In the genomic region with DNA sequence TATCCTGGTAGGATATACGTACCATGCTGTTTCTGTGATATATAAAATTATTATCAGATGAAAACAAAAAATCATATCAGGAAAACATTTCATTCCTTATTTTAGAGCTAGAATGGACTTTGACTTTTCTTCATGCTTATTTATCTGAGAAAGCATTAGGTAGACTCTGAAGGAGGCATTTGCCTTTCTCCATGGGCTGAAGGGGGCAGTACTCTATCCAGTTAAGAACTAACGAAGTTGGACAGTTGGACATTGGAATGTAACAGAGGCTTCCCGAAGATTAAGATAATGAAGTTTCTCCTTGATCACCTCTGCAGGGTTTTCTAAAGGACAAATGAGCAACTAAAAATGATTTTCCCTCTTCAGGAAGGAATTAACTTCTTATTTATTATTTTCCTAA, we compare ENCODE assay signal across 17 cellular contexts.
DNase-seq lines count a peak whose midpoint lies in the region; ATAC-seq, FAIRE-seq and TF ChIP-seq lines count a peak whose summit lies in the region.
"Had no signal": no experiment of that assay in that cellular context is flagged by ENCODE, and none has a peak within 500 bp of the region (broad histone marks: within the 10 kb centered on the region; RNA-seq: fewer than 3 reads in every experiment).

No MANE protein-coding gene starts in this region.

- FAIRE-seq in K562 (lab: Jason Lieb, UNC) (no peak), small intestine (lab: Jason Lieb, UNC) (no peak)
- FAIRE-seq: A549, D721Med, G401.6, GM12892, GM19239 had no signal

- DNase-seq in HT-29 (ENCODE audit: low spot score) (peak; percentile 12), K562 (ENCODE audit: extremely low read depth in 1 of 4, low spot score in 3 of 4) (no peak), fibroblast of mammary gland (ENCODE audit: low read depth) (no peak), small intestine (peak; percentile 19), SW 1271 (lab: John Stamatoyannopoulos, UW) (no peak), RPMI8226 (no peak), GM13976 (ENCODE audit: low spot score) (no peak)
- DNase-seq: CD8-positive, alpha-beta T cell; COR-L47; DMS153; DMS79 treated with DMSO at 0.1 percent for 48 hours; EL had no signal

- H4K20me1 ChIP-seq in K562 (replicated peaks; ENCODE audit: control insufficient read depth, insufficient read depth, low read length), result no peaks in the 10 kb centered on the region

- intact Hi-C loops in K562 (cut with micrococcal nuclease), result loop anchor here (10.0 kb wide), 1 partner anchor 232 kb away; no protein-coding TSS in a partner anchor

- TF ChIP-seq EP300 in K562 (IDR thresholded peaks at IDR 0.05; ENCODE audit: low read length), result no peak

- TF ChIP-seq POLR2A in K562 (conservative IDR thresholded peaks at IDR 0.05), result no peak

- TF ChIP-seq RAD21 in K562 (CRISPR knock-in tag; conservative IDR thresholded peaks at IDR 0.05 in 1 of 2, IDR thresholded peaks at IDR 0.05 in 1 of 2), result no peak

- H3K79me2 ChIP-seq in K562 (ENCODE audit: control insufficient read depth, insufficient read depth, low read length), result no peaks in the 10 kb centered on the region

- H3K27me3 ChIP-seq in K562 (ENCODE audit: control insufficient read depth in 2 of 2, insufficient read depth in 2 of 2, low read length in 2 of 2) (no peaks in the 10 kb centered on the region), small intestine (ENCODE audit: control insufficient read depth in 2 of 2, insufficient read depth in 2 of 2, low read length in 2 of 2) (no peaks in the 10 kb centered on the region)

- POLR2A ChIA-PET in K562 (lab: Yijun Ruan, JAX), result no interaction called here

- H3K9me3 ChIP-seq in K562 (replicated peaks; ENCODE audit: control insufficient read depth, insufficient read depth, low read depth, low read length) (no peaks in the 10 kb centered on the region), small intestine (ENCODE audit: control insufficient read depth, low read depth) (no peaks in the 10 kb centered on the region)
- H3K9me3 ChIP-seq: A549 had no signal

- no peak overlapping the region for H3K27ac ChIP-seq in K562 (ENCODE audit: extremely low read depth, low read depth, low read length)
- no peak overlapping the region for H3K27ac ChIP-seq in small intestine (ENCODE audit: low read depth in 1 of 2, low read length in 1 of 2)
- H3K27ac ChIP-seq: A549 had no signal

- in situ Hi-C loops in K562 (cut with MboI), result no loop called here
- in situ Hi-C loops in GM13976 (cut with MboI; ENCODE audit: low sequenced_read_pairs, unreplicated experiment), result no loop called here

- H3K4me2 ChIP-seq in K562 (ENCODE audit: insufficient read depth, low read length), result no peak overlapping the region
- H3K4me2 ChIP-seq: A549 had no signal

- 0 out of 3 replicates have a peak, but pooled peaks have one; percentile 33 for ATAC-seq in K562
- ATAC-seq: A549; CD8-positive, alpha-beta T cell had no signal

- peak in 1 of 3 experiments; percentile 21; a peak in 1 of 6 replicates for TF ChIP-seq CTCF in K562 (IDR thresholded peaks at IDR 0.05 in 2 of 3, conservative IDR thresholded peaks at IDR 0.05 in 1 of 3; ENCODE audit: insufficient read depth in 2 of 3, low read depth in 1 of 3, low read length in 3 of 3)
- peak; percentile 8 for TF ChIP-seq CTCF in fibroblast of mammary gland (conservative IDR thresholded peaks at IDR 0.05; ENCODE audit: control insufficient read depth, insufficient read depth, low read depth, low read length)
- no peak for TF ChIP-seq CTCF in GM13976 (IDR thresholded peaks at IDR 0.05; ENCODE audit: borderline replicate concordance, control extremely low read depth, extremely low read depth, insufficient read depth, missing control alignments)

- BruUV-seq in K562 (replicated peaks; lab: Mats Ljungman, UMichigan), result no TSS peak

- H3K4me1 ChIP-seq in K562 (replicated peaks in 1 of 2; ENCODE audit: control insufficient read depth in 2 of 2, insufficient read depth in 2 of 2, low read length in 2 of 2), result no peaks in the 10 kb centered on the region
- no peaks in the 10 kb centered on the region for H3K4me1 ChIP-seq in small intestine (ENCODE audit: control insufficient read depth in 2 of 2, insufficient read depth in 1 of 2, low read depth in 1 of 2, low read length in 1 of 2)
- H3K4me1 ChIP-seq: A549 had no signal

- 89% methylated on average over 3 of the region's 3 CpGs for WGBS in K562 (ENCODE audit: insufficient coverage, low coverage, missing lambda C conversion rate)
- WGBS in small intestine, 3 donors, result 18 to 72% (median 44%) methylated on average over 3 of the region's 3 CpGs

- no peak overlapping the region for H2AFZ ChIP-seq in K562 (ENCODE audit: low read depth, low read length)

- H3K9ac ChIP-seq in K562 (ENCODE audit: insufficient read depth in 1 of 2, low read depth in 2 of 2, low read length in 2 of 2), result no peak overlapping the region

- CTCF ChIA-PET in K562 (lab: Yijun Ruan, JAX; ENCODE audit: low intra/inter-chr PET ratio), result no interaction called here

- H3K4me3 ChIP-seq in K562, result no peak overlapping the region
- H3K4me3 ChIP-seq in fibroblast of mammary gland (ENCODE audit: control insufficient read depth, low read depth, low read length), result no peak overlapping the region
- H3K4me3 ChIP-seq in small intestine (ENCODE audit: low read depth in 1 of 2, low read length in 2 of 2), result no peak overlapping the region
- H3K4me3 ChIP-seq: A549 had no signal

- H3K9me1 ChIP-seq in K562 (ENCODE audit: control insufficient read depth, insufficient read depth, low read length), result no peaks in the 10 kb centered on the region

- H3K36me3 ChIP-seq in K562 (ENCODE audit: control insufficient read depth, insufficient read depth, low read length) (peaks cover 11% of the 10 kb centered on the region; the same call in 1 of the 3 replicates), small intestine (ENCODE audit: control insufficient read depth in 2 of 2, insufficient read depth in 2 of 2, low read length in 2 of 2) (no peaks in the 10 kb centered on the region)

TF ChIP-seq in K562, 482 proteins besides CTCF, POLR2A, EP300 and RAD21:
- TF ChIP-seq ZNF780A (CRISPR knock-in tag; IDR thresholded peaks at IDR 0.05), result no peak
- TF ChIP-seq, protein P1, sequence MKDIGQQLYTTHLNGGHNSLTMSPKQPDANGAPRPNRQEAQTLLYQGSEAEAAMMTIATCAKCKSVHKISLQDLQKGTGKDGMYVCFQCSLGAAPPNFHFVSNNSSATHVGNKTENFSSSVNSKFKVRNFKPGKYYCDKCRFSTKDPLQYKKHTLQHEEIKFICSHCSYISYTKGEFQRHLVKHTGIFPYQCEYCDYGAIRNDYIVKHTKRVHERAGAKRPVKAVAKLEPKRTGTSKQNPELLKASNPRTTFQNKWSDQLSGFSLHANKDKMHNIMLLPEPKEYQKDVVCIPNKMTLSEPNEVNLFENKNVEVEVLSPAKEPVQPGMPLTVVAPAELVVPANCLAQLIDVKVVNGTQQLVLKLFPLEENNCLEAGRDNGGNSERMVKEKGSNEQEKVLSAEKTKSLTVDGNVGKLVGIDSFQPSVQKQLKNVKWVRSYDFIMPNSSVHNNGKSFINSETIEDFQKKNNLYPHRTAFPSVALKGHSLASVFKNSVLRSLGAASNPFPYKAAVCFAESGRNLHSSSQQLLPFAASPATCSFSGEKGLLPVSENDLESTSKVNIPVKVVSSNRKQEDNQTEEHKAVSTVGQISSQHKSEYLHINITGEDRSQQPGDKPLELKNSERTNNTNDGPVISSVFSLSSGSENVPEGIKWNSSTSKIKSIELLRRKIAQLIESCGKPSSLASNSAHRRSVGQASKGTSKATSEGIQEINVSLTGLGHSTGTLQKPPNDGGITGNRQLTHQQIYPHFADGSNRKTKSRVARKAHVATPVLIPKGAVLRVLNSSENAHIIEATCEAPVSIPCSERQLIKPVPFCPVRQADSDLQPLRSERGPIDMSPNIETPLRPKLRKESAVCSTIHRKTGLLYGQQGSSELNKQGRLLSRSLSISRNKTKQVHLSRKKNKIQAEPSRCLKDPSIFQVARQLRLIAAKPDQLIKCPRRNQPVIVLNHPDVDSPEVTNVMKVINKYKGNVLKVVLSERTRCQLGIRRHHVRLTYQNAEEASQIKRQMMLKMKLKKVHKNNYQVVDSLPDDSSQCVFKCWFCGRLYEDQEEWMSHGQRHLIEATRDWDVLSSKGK (CRISPR knock-in tag; IDR thresholded peaks at IDR 0.05), result no peak

Comparison
In these comparisons a context has a peak if more than half of its experiments do, and no peak if none do; other contexts are left out.
1. DNase-seq: peak in HT-29 (single experiment) and small intestine (single experiment); none in K562 (0 of 4), fibroblast of mammary gland (single experiment), SW 1271 (0 of 2), RPMI8226 (single experiment) and GM13976 (single experiment).